In the genomic region with DNA sequence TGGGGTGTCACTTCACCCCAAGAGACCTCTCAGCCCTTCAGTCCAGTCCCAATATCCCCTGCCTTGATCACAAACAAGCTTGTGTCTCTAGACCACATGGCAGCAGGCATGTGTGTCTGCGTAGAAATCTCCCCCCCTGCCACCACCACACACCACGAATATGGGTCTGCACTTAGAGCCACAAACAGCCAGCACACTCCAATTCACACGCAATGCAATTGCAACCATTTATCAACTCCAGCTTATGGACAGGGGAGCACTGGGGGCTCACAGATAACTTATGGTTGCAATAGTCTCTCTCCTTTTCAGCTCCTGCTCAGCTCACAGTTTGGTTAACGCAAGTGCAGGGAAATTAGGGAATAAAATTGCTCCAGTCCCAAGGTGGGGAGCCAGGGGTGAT, we compare ENCODE assay signal across 18 cellular contexts. TPM values are rescaled to one million over a fixed set of nuclear protein-coding genes. Genes with fewer than 3 reads are reported as not detected.
A peak's percentile ranks its signal among the peaks of the same experiment; 100 is the strongest.
DNase-seq lines count a peak whose midpoint lies in the region; ATAC-seq and TF ChIP-seq lines count a peak whose summit lies in the region.
"Had no signal": no experiment of that assay in that cellular context is flagged by ENCODE, and none has a peak within 500 bp of the region (broad histone marks: within the 10 kb centered on the region; RNA-seq: fewer than 3 reads in every experiment).

No MANE protein-coding gene starts in this region.

- H3K36me3 ChIP-seq in gastroesophageal sphincter: no peaks in the 10 kb centered on the region
- H3K36me3 ChIP-seq: BLaER1 had no signal

- intact Hi-C loops in Calu3 (cut with micrococcal nuclease; ENCODE audit: unreplicated experiment): no loop called here

- no peak overlapping the region for H3K4me3 ChIP-seq in gastroesophageal sphincter
- H3K4me3 ChIP-seq: BLaER1, GM12878 had no signal

- H3K36me3 Mint-ChIP-seq in Calu3 (ENCODE audit: insufficient read depth, unreplicated experiment) (peaks cover 91% of the 10 kb centered on the region), nephron progenitor cell (ENCODE audit: low read depth) (peaks cover 46% of the 10 kb centered on the region)
- H3K36me3 Mint-ChIP-seq in natural killer cell treated with Interleukin-12 subunit alpha and Interleukin-12 subunit beta and Interleukin-15 and Interleukin-18, amount 100 ng/mL, for 72 hours: no peaks in the 10 kb centered on the region
- H3K36me3 Mint-ChIP-seq: CD8-positive, alpha-beta T cell had no signal

- peaks cover 0 to 30% (median 23%) of the 10 kb centered on the region in 3 donors for H3K4me1 ChIP-seq in gastroesophageal sphincter

- H3K9me3 ChIP-seq in gastroesophageal sphincter: no peaks in the 10 kb centered on the region
- H3K9me3 ChIP-seq: BLaER1 had no signal

- TF ChIP-seq EP300 in gastroesophageal sphincter (IDR thresholded peaks at IDR 0.05): no peak

- H3K4me3 Mint-ChIP-seq in Calu3 (ENCODE audit: low read depth, unreplicated experiment) (peak overlapping the region; percentile 88), nephron progenitor cell (peak overlapping the region; percentile 99)
- no peak overlapping the region for H3K4me3 Mint-ChIP-seq in natural killer cell treated with Interleukin-12 subunit alpha and Interleukin-12 subunit beta and Interleukin-15 and Interleukin-18, amount 100 ng/mL, for 72 hours
- H3K4me3 Mint-ChIP-seq: CD8-positive, alpha-beta T cell had no signal

- H3K9me3 Mint-ChIP-seq in Calu3 (ENCODE audit: low read depth, unreplicated experiment) (no peaks in the 10 kb centered on the region), nephron progenitor cell (no peaks in the 10 kb centered on the region)
- H3K9me3 Mint-ChIP-seq in natural killer cell treated with Interleukin-12 subunit alpha and Interleukin-12 subunit beta and Interleukin-15 and Interleukin-18, amount 100 ng/mL, for 72 hours: no peaks in the 10 kb centered on the region
- H3K9me3 Mint-ChIP-seq: CD8-positive, alpha-beta T cell had no signal

- no peak for DNase-seq in Calu3
- DNase-seq in OCI-M1 (lab: John Stamatoyannopoulos, UW): peak; percentile 70
- peak; percentile 37 to 58 for DNase-seq in erythroblast (lab: John Stamatoyannopoulos, UW)
- DNase-seq in nephron progenitor cell: no peak
- no peak for DNase-seq in natural killer cell treated with Interleukin-12 subunit alpha and Interleukin-12 subunit beta and Interleukin-15 and Interleukin-18, amount 100 ng/mL, for 72 hours (ENCODE audit: low spot score)
- DNase-seq in NCI-H2029 (lab: John Stamatoyannopoulos, UW): no peak
- DNase-seq in HPDE6-E6E7 (ENCODE audit: extremely low spot score): no peak
- DNase-seq: CD8-positive, alpha-beta T cell; DND-41; GOT3; KG1; NCI-H1436 treated with DMSO at 0.1 percent for 48 hours; NCI-H2081; NCI-H524 had no signal

- H3K27me3 ChIP-seq in gastroesophageal sphincter: peaks cover 100% of the 10 kb centered on the region

- no peak overlapping the region for H3K27ac ChIP-seq in gastroesophageal sphincter
- H3K27ac ChIP-seq: BLaER1 had no signal

- no peak for TF ChIP-seq POLR2A in erythroblast (IDR thresholded peaks at IDR 0.05; ENCODE audit: low read length)
- TF ChIP-seq POLR2A in gastroesophageal sphincter (IDR thresholded peaks at IDR 0.05): no peak

- BruUV-seq in Calu3 (replicated peaks; lab: Mats Ljungman, UMichigan): no TSS peak

- CTCF ChIA-PET in Calu3 (lab: Charles Lee): interaction anchor here (0.9 to 1.0 kb wide), 2 partner anchors 48 to 362 kb away, joined by 3 read pairs; no protein-coding TSS in a partner anchor

- H3K4me1 Mint-ChIP-seq in Calu3 (ENCODE audit: low read depth, unreplicated experiment) (peaks cover 63% of the 10 kb centered on the region), nephron progenitor cell (peaks cover 67% of the 10 kb centered on the region)
- H3K4me1 Mint-ChIP-seq in natural killer cell treated with Interleukin-12 subunit alpha and Interleukin-12 subunit beta and Interleukin-15 and Interleukin-18, amount 100 ng/mL, for 72 hours (ENCODE audit: low read depth in 2 of 2): peaks cover 16 to 28% of the 10 kb centered on the region in 2 donors

- ATAC-seq in natural killer cell treated with Interleukin-12 subunit alpha and Interleukin-12 subunit beta and Interleukin-15 and Interleukin-18, amount 100 ng/mL, for 72 hours: no peak
- ATAC-seq in gastroesophageal sphincter: no peak
- ATAC-seq: CD8-positive, alpha-beta T cell; GM12878 had no signal

- 7 to 50% methylated on average over 1 to 2 of the region's 4 CpGs for WGBS in gastroesophageal sphincter (ENCODE audit: low coverage in 1 of 2), 2 donors

- TF ChIP-seq CTCF in Calu3 (IDR thresholded peaks at IDR 0.05; ENCODE audit: unreplicated experiment) (no peak), nephron progenitor cell (IDR thresholded peaks at IDR 0.05) (no peak), gastroesophageal sphincter (IDR thresholded peaks at IDR 0.05) (no peak)

- H3K27me3 Mint-ChIP-seq in Calu3 (ENCODE audit: unreplicated experiment): peaks cover 77% of the 10 kb centered on the region
- H3K27me3 Mint-ChIP-seq in nephron progenitor cell (ENCODE audit: low read depth, poor library complexity): peaks cover 15% of the 10 kb centered on the region
- peaks cover 58 to 84% of the 10 kb centered on the region in 2 donors for H3K27me3 Mint-ChIP-seq in natural killer cell treated with Interleukin-12 subunit alpha and Interleukin-12 subunit beta and Interleukin-15 and Interleukin-18, amount 100 ng/mL, for 72 hours

- H3K27ac Mint-ChIP-seq in Calu3 (ENCODE audit: unreplicated experiment): peak overlapping the region; percentile 76
- H3K27ac Mint-ChIP-seq in nephron progenitor cell: peak overlapping the region; percentile 100
- H3K27ac Mint-ChIP-seq in natural killer cell treated with Interleukin-12 subunit alpha and Interleukin-12 subunit beta and Interleukin-15 and Interleukin-18, amount 100 ng/mL, for 72 hours: no peak overlapping the region
- H3K27ac Mint-ChIP-seq: CD8-positive, alpha-beta T cell had no signal

RNA-seq across cellular contexts. Expression of gene HOXB9, which starts 2.6 kb away (rescaled TPM):
- total RNA-seq in Calu3 (2022): 26.0 and 27.8 TPM in 2 replicates
- total RNA-seq in natural killer cell treated with Interleukin-12 subunit alpha and Interleukin-12 subunit beta and Interleukin-15 and Interleukin-18, amount 100 ng/mL, for 72 hours: 1 to 10 TPM in 1 of 2 donors, under 1 TPM in 1; 0.78 to 2.7 TPM
- not detected for total RNA-seq in gastroesophageal sphincter
- total RNA-seq: CD8-positive, alpha-beta T cell had no signal

RNA-seq across cellular contexts. Expression of gene HOXB8, which starts 8.5 kb away (rescaled TPM):
- total RNA-seq in Calu3 (2022) (28.2 and 30.9 TPM in 2 replicates), gastroesophageal sphincter (1 to 10 TPM in 1 of 4 donors, under 1 TPM in 1, not detected in 2; 0.27 to 3.9 TPM)
- not detected for total RNA-seq in natural killer cell treated with Interleukin-12 subunit alpha and Interleukin-12 subunit beta and Interleukin-15 and Interleukin-18, amount 100 ng/mL, for 72 hours
- total RNA-seq: CD8-positive, alpha-beta T cell had no signal

RNA-seq across cellular contexts. Expression of gene HOXB7, which starts 12.8 kb away (rescaled TPM):
- total RNA-seq in Calu3 (2022) (30.2 and 31.3 TPM in 2 replicates), gastroesophageal sphincter (1 to 10 TPM in 3 of 4 donors, under 1 TPM in 1; 0.78 to 8.9 (median 3.0) TPM)
- total RNA-seq in natural killer cell treated with Interleukin-12 subunit alpha and Interleukin-12 subunit beta and Interleukin-15 and Interleukin-18, amount 100 ng/mL, for 72 hours: 1 to 10 TPM; 1.1 to 2.7 TPM

RNA-seq across cellular contexts. Expression of gene HOXB6, which starts 18.8 kb away (rescaled TPM):
- total RNA-seq in Calu3 (2022) (140 and 144 TPM in 2 replicates), gastroesophageal sphincter (10 to 100 TPM in 1 of 4 donors, 1 to 10 TPM in 3; 4.9 to 40.1 (median 5.1) TPM)
- 1 to 10 TPM; 1.9 to 2.2 TPM for total RNA-seq in natural killer cell treated with Interleukin-12 subunit alpha and Interleukin-12 subunit beta and Interleukin-15 and Interleukin-18, amount 100 ng/mL, for 72 hours

RNA-seq across cellular contexts. Expression of gene HOXB5, which starts 30.0 kb away (rescaled TPM):
- total RNA-seq in Calu3 (2022) (47.2 and 48.5 TPM in 2 replicates), gastroesophageal sphincter (1 to 10 TPM in 3 of 4 donors, under 1 TPM in 1; 0.27 to 2.7 (median 1.4) TPM)
- total RNA-seq in natural killer cell treated with Interleukin-12 subunit alpha and Interleukin-12 subunit beta and Interleukin-15 and Interleukin-18, amount 100 ng/mL, for 72 hours: under 1 TPM in 1 of 2 donors, not detected in 1; 0.70 TPM
- total RNA-seq: CD8-positive, alpha-beta T cell; GM12878; SK-MEL-5 had no signal

Comparison
In these comparisons a context has a peak if more than half of its experiments do, and no peak if none do; other contexts are left out.
1. DNase-seq: peak in OCI-M1 (single experiment) and erythroblast (2 of 2); none in Calu3 (single experiment), nephron progenitor cell (single experiment), natural killer cell treated with Interleukin-12 subunit alpha and Interleukin-12 subunit beta and Interleukin-15 and Interleukin-18, amount 100 ng/mL, for 72 hours (single experiment), NCI-H2029 (single experiment) and HPDE6-E6E7 (single experiment).
2. H3K27ac Mint-ChIP-seq: peak in Calu3 (single experiment) and nephron progenitor cell (single experiment); none in natural killer cell treated with Interleukin-12 subunit alpha and Interleukin-12 subunit beta and Interleukin-15 and Interleukin-18, amount 100 ng/mL, for 72 hours (0 of 2).